17 cellular contexts compared by ENCODE assay signal in the genomic region with DNA sequence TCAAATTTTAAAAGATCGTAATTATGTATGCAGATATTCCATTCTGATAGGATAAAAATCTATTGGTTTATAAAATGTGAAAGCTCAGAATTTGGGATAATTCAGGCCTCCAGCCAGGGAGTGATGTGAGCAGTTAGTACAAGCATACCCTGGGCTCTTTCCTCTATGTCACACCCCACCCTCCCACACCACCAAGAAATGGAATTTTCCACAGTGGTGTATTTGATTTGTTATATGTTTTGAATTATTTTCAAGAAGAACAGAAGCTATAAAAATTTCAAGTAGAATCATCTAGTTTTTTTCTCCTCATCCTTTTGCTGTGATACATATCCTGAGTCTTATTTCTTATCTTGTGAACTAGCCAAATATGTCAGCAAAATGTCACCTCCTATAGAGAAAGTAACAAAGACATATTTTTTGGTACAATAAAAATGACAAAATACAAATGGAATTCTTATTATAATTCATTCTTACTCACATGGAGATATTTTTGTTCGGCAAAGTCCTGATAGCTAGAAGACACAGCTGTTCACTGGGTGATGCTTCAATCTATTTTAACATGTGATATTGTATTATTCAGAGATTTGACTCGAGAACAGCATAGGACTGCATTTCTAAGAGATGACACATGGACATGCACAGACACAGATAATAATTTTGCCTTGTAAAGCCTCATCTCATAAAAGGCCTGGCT.
DNase-seq lines count a peak whose midpoint lies in the region; ATAC-seq and TF ChIP-seq lines count a peak whose summit lies in the region.
"Had no signal": no experiment of that assay in that cellular context is flagged by ENCODE, and none has a peak within 500 bp of the region (broad histone marks: within the 10 kb centered on the region; RNA-seq: fewer than 3 reads in every experiment).

No MANE protein-coding gene starts in this region.

- no peak overlapping the region for H3K4me3 Mint-ChIP-seq in T-helper 17 cell
- H3K4me3 Mint-ChIP-seq: activated naive CD4-positive, alpha-beta T cell treated with anti-CD3 and anti-CD28 coated beads, Interleukin-2, amount 10 ng/mL, durations not matched to agents 7 days and 5 days; GM23338; neural progenitor cell had no signal

- H3K27ac Mint-ChIP-seq in T-helper 17 cell: no peak overlapping the region
- H3K27ac Mint-ChIP-seq: activated naive CD4-positive, alpha-beta T cell treated with anti-CD3 and anti-CD28 coated beads, Interleukin-2, amount 10 ng/mL, durations not matched to agents 7 days and 5 days; GM23338; neural progenitor cell had no signal

- ATAC-seq in T-helper 17 cell: no peak
- no peak for ATAC-seq in GM21576 (IDR thresholded peaks at IDR 0.05; ENCODE audit: unreplicated experiment)
- ATAC-seq: activated CD4-positive, CD25-positive, alpha-beta regulatory T cell treated with anti-CD3 and anti-CD28 coated beads, Interleukin-2, amount 50 U/mL, for 24 hours; GM23338 had no signal

- POLR2A ChIA-PET in RWPE1 (lab: Yijun Ruan, JAX; ENCODE audit: low non-redundant PET): no interaction called here

- no peak overlapping the region for H3K27ac ChIP-seq in RWPE1
- H3K27ac ChIP-seq: neural progenitor cell had no signal

- CTCF ChIA-PET in RWPE1 (lab: Yijun Ruan, JAX): interaction anchor here (0.7 kb wide), 1 partner anchor 276 kb away, joined by 3 read pairs; no protein-coding TSS in a partner anchor

- H3K27me3 Mint-ChIP-seq in T-helper 17 cell: no peaks in the 10 kb centered on the region

- peaks cover 10% of the 10 kb centered on the region for H3K4me1 Mint-ChIP-seq in T-helper 17 cell
- H3K4me1 Mint-ChIP-seq: activated naive CD4-positive, alpha-beta T cell treated with anti-CD3 and anti-CD28 coated beads, Interleukin-2, amount 10 ng/mL, durations not matched to agents 7 days and 5 days; neural progenitor cell had no signal

- H3K4me3 ChIP-seq in AG10803 (ENCODE audit: low read length): no peak overlapping the region
- H3K4me3 ChIP-seq: GM23338, neural progenitor cell had no signal

- H3K9me3 ChIP-seq in T-helper 17 cell (ENCODE audit: control insufficient read depth, low read length, poor library complexity, severe bottlenecking): no peaks in the 10 kb centered on the region

- H3K36me3 Mint-ChIP-seq in T-helper 17 cell (ENCODE audit: low read depth): peaks cover 5% of the 10 kb centered on the region
- H3K36me3 Mint-ChIP-seq: activated naive CD4-positive, alpha-beta T cell treated with anti-CD3 and anti-CD28 coated beads, Interleukin-2, amount 10 ng/mL, durations not matched to agents 7 days and 5 days; neural progenitor cell had no signal

- DNase-seq in AG10803 (ENCODE audit: low read depth) (peak; percentile 92), RWPE1 (ENCODE audit: low spot score) (peak; percentile 27), fibroblast of gingiva (ENCODE audit: low read depth) (peak; percentile 42), non-pigmented ciliary epithelial cell (ENCODE audit: low read depth) (peak; percentile 80), T-helper 17 cell (no peak), NCI-H2029 treated with DMSO at 0.1 percent for 48 hours (lab: John Stamatoyannopoulos, UW) (no peak)
- no peak for DNase-seq in stimulated activated naive CD4-positive, alpha-beta T cell treated with Interleukin-2 at 50 U/mL for 16 hours (lab: John Stamatoyannopoulos, UW)
- DNase-seq: activated naive CD4-positive, alpha-beta T cell treated with anti-CD3 and anti-CD28 coated beads, Interleukin-2, amount 10 ng/mL, durations not matched to agents 7 days and 5 days; C1 segment of cervical spinal cord; central memory CD4-positive, alpha-beta T cell; NCI-H146; NCI-H446 treated with DMSO at 0.1 percent for 48 hours; substantia nigra had no signal

- TF ChIP-seq CTCF in AG10803 (conservative IDR thresholded peaks at IDR 0.05; ENCODE audit: low read length) (no peak), RWPE1 (conservative IDR thresholded peaks at IDR 0.05; ENCODE audit: low read depth) (no peak)

Comparison
In these comparisons a context has a peak if more than half of its experiments do, and no peak if none do; other contexts are left out.
1. DNase-seq: peak in AG10803 (single experiment), RWPE1 (single experiment), fibroblast of gingiva (single experiment) and non-pigmented ciliary epithelial cell (single experiment); none in stimulated activated naive CD4-positive, alpha-beta T cell treated with Interleukin-2 at 50 U/mL for 16 hours (single experiment), T-helper 17 cell (0 of 3) and NCI-H2029 treated with DMSO at 0.1 percent for 48 hours (single experiment).